Comparison of ENCODE assay signal across 1 cellular context in the genomic region with DNA sequence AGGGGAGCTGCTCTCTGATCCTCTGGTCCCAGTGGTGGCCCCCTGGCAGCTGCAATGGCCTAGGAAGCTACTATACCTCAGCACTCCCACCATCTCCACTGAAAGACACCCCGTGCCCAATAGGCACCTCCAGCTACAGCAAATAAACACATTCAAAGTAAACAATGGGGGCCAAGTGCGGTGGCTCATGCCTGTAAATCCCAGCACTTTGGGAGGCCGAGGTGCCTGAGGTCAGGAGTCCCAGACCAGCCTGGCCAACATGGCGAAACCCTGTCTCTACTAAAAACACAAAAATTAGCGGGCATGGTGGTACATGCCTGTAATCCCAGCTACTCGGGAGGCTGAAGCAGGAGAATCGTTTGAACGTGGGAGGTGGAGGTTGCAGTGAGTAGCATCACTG. TPM values are rescaled to one million over a fixed set of nuclear protein-coding genes. Genes with fewer than 3 reads are reported as not detected.
"Had no signal": no experiment of that assay in that cellular context is flagged by ENCODE, and none has a peak within 500 bp of the region (broad histone marks: within the 10 kb centered on the region; RNA-seq: fewer than 3 reads in every experiment).

No MANE protein-coding gene starts in this region.

RNA-seq across cellular contexts. Expression of a gene that starts 3.7 kb away (rescaled TPM):
- total RNA-seq: HT-29 had no signal
